1 cellular context compared by ENCODE assay signal in the genomic region with DNA sequence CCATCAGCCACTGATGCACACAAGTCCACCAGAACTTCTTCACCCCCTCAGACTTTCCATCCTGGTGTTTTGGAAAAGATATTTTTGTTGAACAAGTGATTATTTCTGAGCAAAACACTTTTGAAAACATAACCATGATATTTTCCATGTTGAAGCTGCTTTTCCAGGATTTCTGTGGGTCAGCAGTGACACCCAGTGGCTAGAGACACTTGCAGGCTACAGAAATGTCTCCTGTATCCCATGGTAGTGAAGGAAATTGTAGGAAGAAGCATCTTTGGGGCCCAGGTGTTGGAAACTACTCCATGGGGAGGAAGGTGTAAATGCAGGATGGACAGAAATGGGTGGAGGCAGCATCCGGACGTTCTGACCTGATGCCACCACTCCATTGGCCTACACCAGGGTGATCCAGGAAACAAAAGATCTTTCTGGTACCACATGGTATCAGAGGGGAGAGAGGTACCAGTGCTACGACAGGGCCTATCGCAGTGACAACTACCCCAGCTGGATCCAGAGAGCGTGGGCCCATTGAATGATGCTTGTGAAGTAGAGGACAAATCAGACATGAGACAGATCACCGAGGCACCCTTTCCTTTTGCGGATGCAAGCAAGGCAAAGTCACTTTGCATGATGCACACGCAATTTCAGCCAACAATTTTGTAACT.
A peak's percentile ranks its signal among the peaks of the same experiment; 100 is the strongest.
TF ChIP-seq lines count a peak whose summit lies in the region.

No MANE protein-coding gene starts in this region.

TF ChIP-seq in A549, 52 proteins besides CTCF, POLR2A, EP300 and RAD21 (continued from another document):
- TF ChIP-seq, protein P1, sequence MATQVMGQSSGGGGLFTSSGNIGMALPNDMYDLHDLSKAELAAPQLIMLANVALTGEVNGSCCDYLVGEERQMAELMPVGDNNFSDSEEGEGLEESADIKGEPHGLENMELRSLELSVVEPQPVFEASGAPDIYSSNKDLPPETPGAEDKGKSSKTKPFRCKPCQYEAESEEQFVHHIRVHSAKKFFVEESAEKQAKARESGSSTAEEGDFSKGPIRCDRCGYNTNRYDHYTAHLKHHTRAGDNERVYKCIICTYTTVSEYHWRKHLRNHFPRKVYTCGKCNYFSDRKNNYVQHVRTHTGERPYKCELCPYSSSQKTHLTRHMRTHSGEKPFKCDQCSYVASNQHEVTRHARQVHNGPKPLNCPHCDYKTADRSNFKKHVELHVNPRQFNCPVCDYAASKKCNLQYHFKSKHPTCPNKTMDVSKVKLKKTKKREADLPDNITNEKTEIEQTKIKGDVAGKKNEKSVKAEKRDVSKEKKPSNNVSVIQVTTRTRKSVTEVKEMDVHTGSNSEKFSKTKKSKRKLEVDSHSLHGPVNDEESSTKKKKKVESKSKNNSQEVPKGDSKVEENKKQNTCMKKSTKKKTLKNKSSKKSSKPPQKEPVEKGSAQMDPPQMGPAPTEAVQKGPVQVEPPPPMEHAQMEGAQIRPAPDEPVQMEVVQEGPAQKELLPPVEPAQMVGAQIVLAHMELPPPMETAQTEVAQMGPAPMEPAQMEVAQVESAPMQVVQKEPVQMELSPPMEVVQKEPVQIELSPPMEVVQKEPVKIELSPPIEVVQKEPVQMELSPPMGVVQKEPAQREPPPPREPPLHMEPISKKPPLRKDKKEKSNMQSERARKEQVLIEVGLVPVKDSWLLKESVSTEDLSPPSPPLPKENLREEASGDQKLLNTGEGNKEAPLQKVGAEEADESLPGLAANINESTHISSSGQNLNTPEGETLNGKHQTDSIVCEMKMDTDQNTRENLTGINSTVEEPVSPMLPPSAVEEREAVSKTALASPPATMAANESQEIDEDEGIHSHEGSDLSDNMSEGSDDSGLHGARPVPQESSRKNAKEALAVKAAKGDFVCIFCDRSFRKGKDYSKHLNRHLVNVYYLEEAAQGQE (IDR thresholded peaks at IDR 0.05) = no peak
- peak; percentile 45; the same call in 2 of the 3 replicates for TF ChIP-seq SMC3 (IDR thresholded peaks at IDR 0.05)
- TF ChIP-seq, protein P2, sequence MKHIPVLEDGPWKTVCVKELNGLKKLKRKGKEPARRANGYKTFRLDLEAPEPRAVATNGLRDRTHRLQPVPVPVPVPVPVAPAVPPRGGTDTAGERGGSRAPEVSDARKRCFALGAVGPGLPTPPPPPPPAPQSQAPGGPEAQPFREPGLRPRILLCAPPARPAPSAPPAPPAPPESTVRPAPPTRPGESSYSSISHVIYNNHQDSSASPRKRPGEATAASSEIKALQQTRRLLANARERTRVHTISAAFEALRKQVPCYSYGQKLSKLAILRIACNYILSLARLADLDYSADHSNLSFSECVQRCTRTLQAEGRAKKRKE (CRISPR knock-in tag; IDR thresholded peaks at IDR 0.05; ENCODE audit: low read depth) = no peak
TF ChIP-seq in A549: peak in this region for 1.
